ENCODE assay signal across 13 cellular contexts in genomic region chr17:77399319-77399959, GRCh38.
DNase-seq lines count a peak whose midpoint lies in the region; ATAC-seq, FAIRE-seq and TF ChIP-seq lines count a peak whose summit lies in the region.
"Had no signal": no experiment of that assay in that cellular context is flagged by ENCODE, and none has a peak within 500 bp of the region (broad histone marks: within the 10 kb centered on the region; RNA-seq: fewer than 3 reads in every experiment).

No MANE protein-coding gene starts in this region.

- no peaks in the 10 kb centered on the region for H3K27me3 Mint-ChIP-seq in T-helper 2 cell treated with Interferon-gamma antibody and Interleukin-4, amounts not matched to agents 5 μg/mL and 100 μg/mL, for 36 hours (ENCODE audit: low read depth)

- H3K27ac ChIP-seq in SJCRH30: peak overlapping the region; percentile 42; the same call in 1 of the 2 replicates
- peak overlapping the region; percentile 41 to 96 (median 84) for H3K27ac ChIP-seq in gastroesophageal sphincter
- peak overlapping the region; percentile 65 to 88 (median 80) for H3K27ac ChIP-seq in spleen

- H3K27ac Mint-ChIP-seq in T-helper 2 cell treated with Interferon-gamma antibody and Interleukin-4, amounts not matched to agents 5 μg/mL and 100 μg/mL, for 36 hours: peak overlapping the region; percentile 80

- H3K9me3 Mint-ChIP-seq in T-helper 2 cell treated with Interferon-gamma antibody and Interleukin-4, amounts not matched to agents 5 μg/mL and 100 μg/mL, for 36 hours: no peaks in the 10 kb centered on the region
- H3K9me3 Mint-ChIP-seq: mesothelial cell of epicardium had no signal

- no peaks in the 10 kb centered on the region for H3K27me3 ChIP-seq in SJCRH30
- H3K27me3 ChIP-seq in gastroesophageal sphincter: no peaks in the 10 kb centered on the region
- no peaks in the 10 kb centered on the region for H3K27me3 ChIP-seq in spleen (replicated peaks in 1 of 7)

- DNase-seq in T-helper 2 cell treated with Interferon-gamma antibody and Interleukin-4, amounts not matched to agents 5 μg/mL and 100 μg/mL, for 36 hours (ENCODE audit: low spot score): no peak
- DNase-seq in T-helper 2 cell (no peak), SJCRH30 (no peak), spleen (no peak), SW 1271 (lab: John Stamatoyannopoulos, UW) (no peak), frontal cortex (ENCODE audit: low spot score in 2 of 2) (no peak), DMS 273 treated with DMSO at 0.1 percent for 48 hours (lab: John Stamatoyannopoulos, UW) (no peak)
- DNase-seq: 8988T, DMS153, KBM-7, NCI-H1930 had no signal

- TF ChIP-seq CTCF in gastroesophageal sphincter (IDR thresholded peaks at IDR 0.05) (no peak), spleen (IDR thresholded peaks at IDR 0.05 in 8 of 11, conservative IDR thresholded peaks at IDR 0.05 in 3 of 11) (no peak)

- H3K9me3 ChIP-seq in SJCRH30 (replicated peaks) (no peaks in the 10 kb centered on the region), gastroesophageal sphincter (no peaks in the 10 kb centered on the region), spleen (no peaks in the 10 kb centered on the region)

- peak overlapping the region; percentile 87 for H3K4me3 Mint-ChIP-seq in T-helper 2 cell treated with Interferon-gamma antibody and Interleukin-4, amounts not matched to agents 5 μg/mL and 100 μg/mL, for 36 hours
- H3K4me3 Mint-ChIP-seq: mesothelial cell of epicardium had no signal

- ATAC-seq in gastroesophageal sphincter: no peak

- intact Hi-C loops in spleen (cut with DNase I; ENCODE audit: low total_unique reads): no loop called here

- no peak for TF ChIP-seq EP300 in gastroesophageal sphincter (IDR thresholded peaks at IDR 0.05)

- FAIRE-seq in frontal cortex (lab: Jason Lieb, UNC): no peak

- WGBS in gastroesophageal sphincter (ENCODE audit: low coverage in 1 of 2), 2 donors: 69 to 100% methylated on average over 3 to 10 of the region's 16 CpGs
- WGBS in spleen, 5 donors: 87 to 91% (median 89%) methylated on average over 14 to 16 of the region's 16 CpGs

- peaks cover 18% of the 10 kb centered on the region for H3K36me3 ChIP-seq in SJCRH30
- peaks cover 0 to 17% of the 10 kb centered on the region in 2 donors for H3K36me3 ChIP-seq in gastroesophageal sphincter
- peaks cover 3 to 39% (median 16%) of the 10 kb centered on the region in 6 donors for H3K36me3 ChIP-seq in spleen

- peaks cover 71% of the 10 kb centered on the region for H3K4me1 Mint-ChIP-seq in T-helper 2 cell treated with Interferon-gamma antibody and Interleukin-4, amounts not matched to agents 5 μg/mL and 100 μg/mL, for 36 hours (ENCODE audit: low read depth)

- peaks cover 28% of the 10 kb centered on the region for H3K4me1 ChIP-seq in SJCRH30
- H3K4me1 ChIP-seq in gastroesophageal sphincter: peaks cover 2 to 100% (median 44%) of the 10 kb centered on the region in 3 donors
- peaks cover 34 to 100% (median 70%) of the 10 kb centered on the region in 6 donors for H3K4me1 ChIP-seq in spleen

- H3K36me3 Mint-ChIP-seq in T-helper 2 cell treated with Interferon-gamma antibody and Interleukin-4, amounts not matched to agents 5 μg/mL and 100 μg/mL, for 36 hours (ENCODE audit: low read depth): peaks cover 58% of the 10 kb centered on the region

- no peak for TF ChIP-seq POLR2A in gastroesophageal sphincter (IDR thresholded peaks at IDR 0.05)
- no peak for TF ChIP-seq POLR2A in spleen (IDR thresholded peaks at IDR 0.05)

- H3K4me3 ChIP-seq in SJCRH30: no peak overlapping the region
- no peak overlapping the region for H3K4me3 ChIP-seq in gastroesophageal sphincter
- H3K4me3 ChIP-seq in spleen: no peak overlapping the region
